Comparison of ENCODE assay signal across 19 cellular contexts in the genomic region with DNA sequence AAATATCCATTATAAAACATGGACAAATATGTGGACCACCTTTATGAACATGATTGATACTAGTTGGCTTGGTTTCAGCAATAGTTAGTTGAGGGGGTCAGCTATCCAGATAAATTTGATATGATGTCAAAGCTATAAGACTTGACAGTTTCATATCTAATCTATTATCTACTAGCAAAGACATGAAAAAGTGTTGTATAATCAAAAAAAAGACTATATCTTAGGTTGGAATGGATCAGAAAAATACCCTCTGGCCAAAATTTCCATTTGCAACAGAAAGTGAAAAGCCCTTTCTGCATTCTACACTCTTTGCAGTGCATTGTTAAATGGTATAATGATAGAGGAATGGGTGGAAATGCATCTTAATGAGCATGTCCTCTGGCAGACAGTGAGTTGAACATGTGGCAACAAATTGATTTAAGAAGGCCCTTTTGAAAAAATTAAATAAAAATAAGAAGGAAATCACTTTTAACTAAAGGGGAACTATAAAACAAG.
"Had no signal": no experiment of that assay in that cellular context is flagged by ENCODE, and none has a peak within 500 bp of the region (broad histone marks: within the 10 kb centered on the region; RNA-seq: fewer than 3 reads in every experiment).

No MANE protein-coding gene starts in this region.

- H3K9me3 ChIP-seq: SJSA1 had no signal

- ATAC-seq: K562 had no signal

- H3K4me1 ChIP-seq: SJSA1 had no signal

- H3K36me3 ChIP-seq: SJSA1 had no signal

- H3K4me3 ChIP-seq: K562, SJSA1, SK-N-MC had no signal

- DNase-seq: Kasumi-1, MM.1S, NCI-H1092 treated with DMSO at 0.1 percent for 48 hours, NCI-H1436, NCI-H187, NCI-H2029, NCI-H2081 treated with DMSO at 0.1 percent for 48 hours, NCI-H2227 treated with DMSO at 0.1 percent for 48 hours, NCI-H524, NCI-H526 treated with DMSO at 0.1 percent for 48 hours, NCI-H774, Right ventricle myocardium superior, RPMI8226, SIG-M5 had no signal

- H3K27ac ChIP-seq: HL-60, KMS-11, SJSA1, SK-N-MC had no signal
